In genomic region chrX:11629593-11630211, GRCh38 we compare ENCODE assay signal across 11 cellular contexts. TPM values are rescaled to one million over a fixed set of nuclear protein-coding genes. Genes with fewer than 3 reads are reported as not detected.
DNase-seq lines count a peak whose midpoint lies in the region; TF ChIP-seq lines count a peak whose summit lies in the region.
"Had no signal": no experiment of that assay in that cellular context is flagged by ENCODE, and none has a peak within 500 bp of the region (broad histone marks: within the 10 kb centered on the region; RNA-seq: fewer than 3 reads in every experiment).

No MANE protein-coding gene starts in this region.

- H3K4me2 ChIP-seq in trophoblast cell (ENCODE audit: low read length): no peak overlapping the region

- no peak overlapping the region for H4K12ac ChIP-seq in trophoblast cell (ENCODE audit: low read depth, low read length)

- no peaks in the 10 kb centered on the region for H3K27me3 Mint-ChIP-seq in CD14-positive monocyte (ENCODE audit: low read depth in 3 of 3)

- H3K4me1 Mint-ChIP-seq in CD14-positive monocyte: no peaks in the 10 kb centered on the region
- H3K4me1 Mint-ChIP-seq: activated CD4-positive, alpha-beta memory T cell treated with anti-CD3 and anti-CD28 coated beads, Interleukin-2, amount 10 ng/mL, durations not matched to agents 7 days and 5 days had no signal

- no peak overlapping the region for H3K9ac ChIP-seq in trophoblast cell (ENCODE audit: low read length)

- no peak overlapping the region for H3K27ac Mint-ChIP-seq in CD14-positive monocyte
- H3K27ac Mint-ChIP-seq: activated CD4-positive, alpha-beta memory T cell treated with anti-CD3 and anti-CD28 coated beads, Interleukin-2, amount 10 ng/mL, durations not matched to agents 7 days and 5 days had no signal

- DNase-seq in GM04503 (ENCODE audit: low read depth) (peak; percentile 28), H7 (peak; percentile 10), amniotic epithelial cell (ENCODE audit: low read depth) (peak; percentile 61), kidney tubule cell (ENCODE audit: low spot score) (peak; percentile 52), trophoblast cell (no peak), NCI-H1930 (lab: John Stamatoyannopoulos, UW) (no peak), CD14-positive monocyte (ENCODE audit: low spot score) (no peak), NCI-H82 treated with DMSO at 0.1 percent for 48 hours (lab: John Stamatoyannopoulos, UW; ENCODE audit: unreplicated experiment) (no peak)
- DNase-seq: activated CD4-positive, alpha-beta memory T cell treated with anti-CD3 and anti-CD28 coated beads, Interleukin-2, amount 10 ng/mL, durations not matched to agents 7 days and 5 days; NCI-H69 had no signal

- no peaks in the 10 kb centered on the region for H3K79me1 ChIP-seq in trophoblast cell (ENCODE audit: low read length)

- H3K18ac ChIP-seq in trophoblast cell (ENCODE audit: low read length): no peak overlapping the region

- no peak overlapping the region for H3K4me3 ChIP-seq in H7 (ENCODE audit: insufficient read depth, low read depth, low read length)
- H3K4me3 ChIP-seq in trophoblast cell (ENCODE audit: low read depth, low read length): no peak overlapping the region

- H3K4ac ChIP-seq in trophoblast cell (ENCODE audit: low read depth, low read length): no peak overlapping the region

- no CpG with 5 or more reads among the region's 4 CpGs for WGBS in trophoblast cell (ENCODE audit: extremely low coverage, insufficient coverage, insufficient read length)

- intact Hi-C loops in CD14-positive monocyte (cut with micrococcal nuclease): no loop called here

- no peaks in the 10 kb centered on the region for H3K27me3 ChIP-seq in H7 (ENCODE audit: control insufficient read depth, insufficient read depth, low read length)
- H3K27me3 ChIP-seq in trophoblast cell (ENCODE audit: insufficient read depth, low read length): no peaks in the 10 kb centered on the region
- H3K27me3 ChIP-seq: neutrophil had no signal

- H3K27ac ChIP-seq in trophoblast cell (ENCODE audit: low read depth, low read length): no peak overlapping the region
- H3K27ac ChIP-seq: neutrophil had no signal

- H2BK5ac ChIP-seq in trophoblast cell (ENCODE audit: low read depth, low read length, poor library complexity): no peak overlapping the region

- no peak for TF ChIP-seq CTCF in CD14-positive monocyte (IDR thresholded peaks at IDR 0.05)

- no peaks in the 10 kb centered on the region for H3K36me3 ChIP-seq in H7 (replicated peaks; ENCODE audit: control insufficient read depth, insufficient read depth, low read length)
- no peaks in the 10 kb centered on the region for H3K36me3 ChIP-seq in trophoblast cell (ENCODE audit: control insufficient read depth in 1 of 2, insufficient read depth in 2 of 2, low read length in 2 of 2)
- H3K36me3 ChIP-seq: neutrophil had no signal

- H3K36me3 Mint-ChIP-seq in CD14-positive monocyte: no peaks in the 10 kb centered on the region

- no peaks in the 10 kb centered on the region for H3K9me3 ChIP-seq in trophoblast cell (ENCODE audit: insufficient read depth, low read depth, low read length)
- H3K9me3 ChIP-seq: neutrophil had no signal

- no peak overlapping the region for H4K8ac ChIP-seq in trophoblast cell (ENCODE audit: low read depth, low read length)

- no peak overlapping the region for H3K14ac ChIP-seq in trophoblast cell (ENCODE audit: low read length)

- H2BK12ac ChIP-seq in trophoblast cell (ENCODE audit: low read length): no peak overlapping the region

- peaks cover 0 to 7% (median 2%) of the 10 kb centered on the region in 7 donors for H3K9me3 Mint-ChIP-seq in CD14-positive monocyte
- H3K9me3 Mint-ChIP-seq: activated CD4-positive, alpha-beta memory T cell treated with anti-CD3 and anti-CD28 coated beads, Interleukin-2, amount 10 ng/mL, durations not matched to agents 7 days and 5 days had no signal

- no peak overlapping the region for H2AFZ ChIP-seq in trophoblast cell (ENCODE audit: insufficient read depth, low read length, poor library complexity)

- H2AK5ac ChIP-seq in trophoblast cell (ENCODE audit: low read length): no peak overlapping the region

- H3K4me1 ChIP-seq in trophoblast cell (ENCODE audit: control insufficient read depth in 1 of 2, insufficient read depth in 2 of 2, low read length in 2 of 2): no peaks in the 10 kb centered on the region

- H2BK120ac ChIP-seq in trophoblast cell (ENCODE audit: insufficient read depth, low read length, poor library complexity): no peak overlapping the region

- no peaks in the 10 kb centered on the region for H3K79me2 ChIP-seq in trophoblast cell (ENCODE audit: control insufficient read depth, insufficient read depth, low read length, poor library complexity)

- H4K91ac ChIP-seq in trophoblast cell (ENCODE audit: low read depth, low read length): no peak overlapping the region

- no peak overlapping the region for H3K23ac ChIP-seq in trophoblast cell (ENCODE audit: low read length)

- H3K4me3 Mint-ChIP-seq in CD14-positive monocyte: no peak overlapping the region
- H3K4me3 Mint-ChIP-seq: activated CD4-positive, alpha-beta memory T cell treated with anti-CD3 and anti-CD28 coated beads, Interleukin-2, amount 10 ng/mL, durations not matched to agents 7 days and 5 days had no signal

RNA-seq across cellular contexts. Expression of gene ARHGAP6, which starts 36.0 kb away (rescaled TPM):
- total RNA-seq in H7 (2014; rRNA removed; shearing (Covaris generic)): 1.7 and 2.0 TPM in 2 replicates
- polyA plus RNA-seq in trophoblast cell (2013): 0.96 and 1.0 TPM in 2 replicates
- under 1 TPM; 0.31 to 0.40 TPM for polyA plus RNA-seq in CD14-positive monocyte
- total RNA-seq: activated CD4-positive, alpha-beta memory T cell treated with anti-CD3 and anti-CD28 coated beads, Interleukin-2, amount 10 ng/mL, durations not matched to agents 7 days and 5 days had no signal

Comparison
In these comparisons a context has a peak if more than half of its experiments do, and no peak if none do; other contexts are left out.
1. DNase-seq: peak in GM04503 (single experiment), H7 (single experiment), amniotic epithelial cell (single experiment) and kidney tubule cell (single experiment); none in trophoblast cell (0 of 2), NCI-H1930 (0 of 2), CD14-positive monocyte (single experiment) and NCI-H82 treated with DMSO at 0.1 percent for 48 hours (single experiment).